Comparison of ENCODE assay signal across 10 cellular contexts in genomic region chr12:27549231-27549800, GRCh38. TPM values are rescaled to one million over a fixed set of nuclear protein-coding genes. Genes with fewer than 3 reads are reported as not detected.
DNase-seq lines count a peak whose midpoint lies in the region; ATAC-seq, FAIRE-seq and TF ChIP-seq lines count a peak whose summit lies in the region.
"Had no signal": no experiment of that assay in that cellular context is flagged by ENCODE, and none has a peak within 500 bp of the region (broad histone marks: within the 10 kb centered on the region; RNA-seq: fewer than 3 reads in every experiment).

No MANE protein-coding gene starts in this region.

- 11 to 19% (median 14%) methylated on average over 8 of the region's 8 CpGs for WGBS in ovary, 3 donors

- no peak for FAIRE-seq in H54 (lab: Jason Lieb, UNC)

- peaks cover 60% of the 10 kb centered on the region for H3K4me1 ChIP-seq in adipocyte (ENCODE audit: control insufficient read depth, insufficient read depth, low read length)
- peaks cover 0 to 92% of the 10 kb centered on the region in 2 donors for H3K4me1 ChIP-seq in right atrium auricular region
- H3K4me1 ChIP-seq in ovary (ENCODE audit: insufficient read depth): peaks cover 46% of the 10 kb centered on the region

- peak overlapping the region; percentile 80 to 89 for H3K27ac ChIP-seq in right atrium auricular region
- H3K27ac ChIP-seq in ovary: peak overlapping the region in 1 of 2 donors; percentile 84

- H3K27me3 ChIP-seq in adipocyte (replicated peaks; ENCODE audit: control insufficient read depth, insufficient read depth, low read length) (no peaks in the 10 kb centered on the region), right atrium auricular region (no peaks in the 10 kb centered on the region), ovary (no peaks in the 10 kb centered on the region)

- peaks cover 2 to 13% of the 10 kb centered on the region in 2 donors for H3K36me3 Mint-ChIP-seq in stimulated activated naive B cell treated with anti-CD40 and anti-IgM and Interleukin-4, amounts not matched to agents 10 μg/mL and 1 μg/mL and 100 μg/mL, for 72 hours
- H3K36me3 Mint-ChIP-seq: IgD-negative memory B cell had no signal

- no peaks in the 10 kb centered on the region for H3K36me3 ChIP-seq in adipocyte (ENCODE audit: control insufficient read depth, insufficient read depth, low read length, severe bottlenecking)
- H3K36me3 ChIP-seq in right atrium auricular region: no peaks in the 10 kb centered on the region
- no peaks in the 10 kb centered on the region for H3K36me3 ChIP-seq in ovary

- no peak for ATAC-seq in stimulated activated naive B cell treated with anti-CD40 and anti-IgM and Interleukin-4, amounts not matched to agents 10 μg/mL and 1 μg/mL and 100 μg/mL, for 72 hours (replicated peaks)
- no peak for ATAC-seq in HG03469 (IDR thresholded peaks at IDR 0.05; ENCODE audit: unreplicated experiment)

- no peak for TF ChIP-seq EP300 in ovary (IDR thresholded peaks at IDR 0.05)

- H3K9ac ChIP-seq in adipocyte (ENCODE audit: low read length): peak overlapping the region; percentile 74

- peak overlapping the region; percentile 28 for H3K27ac Mint-ChIP-seq in stimulated activated naive B cell treated with anti-CD40 and anti-IgM and Interleukin-4, amounts not matched to agents 10 μg/mL and 1 μg/mL and 100 μg/mL, for 72 hours
- H3K27ac Mint-ChIP-seq: activated CD4-positive, alpha-beta memory T cell treated with anti-CD3 and anti-CD28 coated beads for 36 hours; IgD-negative memory B cell had no signal

- H3K4me1 Mint-ChIP-seq in stimulated activated naive B cell treated with anti-CD40 and anti-IgM and Interleukin-4, amounts not matched to agents 10 μg/mL and 1 μg/mL and 100 μg/mL, for 72 hours: peaks cover 41 to 49% of the 10 kb centered on the region in 2 donors

- TF ChIP-seq CTCF in right atrium auricular region (IDR thresholded peaks at IDR 0.05) (no peak), ovary (IDR thresholded peaks at IDR 0.05) (no peak)

- no peak for TF ChIP-seq POLR2A in H54 (IDR thresholded peaks at IDR 0.05; ENCODE audit: low read depth, low read length)
- no peak for TF ChIP-seq POLR2A in ovary (IDR thresholded peaks at IDR 0.05)

- H3K4me3 Mint-ChIP-seq in stimulated activated naive B cell treated with anti-CD40 and anti-IgM and Interleukin-4, amounts not matched to agents 10 μg/mL and 1 μg/mL and 100 μg/mL, for 72 hours: peak overlapping the region; percentile 3 to 38
- H3K4me3 Mint-ChIP-seq: activated CD4-positive, alpha-beta memory T cell treated with anti-CD3 and anti-CD28 coated beads for 36 hours; IgD-negative memory B cell had no signal

- peak overlapping the region; percentile 70 for H3K4me3 ChIP-seq in adipocyte (ENCODE audit: low read length)
- peak overlapping the region in 1 of 2 donors; percentile 24 for H3K4me3 ChIP-seq in right atrium auricular region
- H3K4me3 ChIP-seq in ovary: no peak overlapping the region

- H3K27me3 Mint-ChIP-seq in stimulated activated naive B cell treated with anti-CD40 and anti-IgM and Interleukin-4, amounts not matched to agents 10 μg/mL and 1 μg/mL and 100 μg/mL, for 72 hours: no peaks in the 10 kb centered on the region

- DNase-seq in H54 (ENCODE audit: insufficient read length, low spot score): peak; percentile 28
- DNase-seq in adipocyte (ENCODE audit: low read depth): peak; percentile 77
- no peak for DNase-seq in right atrium auricular region (ENCODE audit: low spot score)
- DNase-seq in stimulated activated naive B cell treated with anti-CD40 and anti-IgM and Interleukin-4, amounts not matched to agents 10 μg/mL and 1 μg/mL and 100 μg/mL, for 72 hours: no peak
- no peak for DNase-seq in anterior cingulate cortex (lab: John Stamatoyannopoulos, UW)
- DNase-seq in ovary: no peak
- DNase-seq in effector CD8-positive, alpha-beta T cell (lab: John Stamatoyannopoulos, UW): no peak
- DNase-seq: activated CD4-positive, alpha-beta memory T cell treated with anti-CD3 and anti-CD28 coated beads for 36 hours had no signal

- intact Hi-C loops in ovary (cut with DNase I): no loop called here

- H3K9me3 ChIP-seq in adipocyte (ENCODE audit: control insufficient read depth, low read length) (no peaks in the 10 kb centered on the region), right atrium auricular region (no peaks in the 10 kb centered on the region), ovary (no peaks in the 10 kb centered on the region)

- peaks cover 0 to 3% of the 10 kb centered on the region in 2 donors for H3K9me3 Mint-ChIP-seq in stimulated activated naive B cell treated with anti-CD40 and anti-IgM and Interleukin-4, amounts not matched to agents 10 μg/mL and 1 μg/mL and 100 μg/mL, for 72 hours

RNA-seq across cellular contexts. Expression of gene PPFIBP1, which starts 25.3 kb away (rescaled TPM):
- total RNA-seq in right atrium auricular region (10 to 100 TPM; 65.2 to 66.0 TPM), ovary (100 to 1,000 TPM; 105 to 216 (median 162) TPM)
- 10 to 100 TPM; 61.3 to 93.9 TPM for polyA plus RNA-seq in ovary

Comparison
In these comparisons a context has a peak if more than half of its experiments do, and no peak if none do; other contexts are left out.
1. DNase-seq: peak in H54 (single experiment) and adipocyte (single experiment); none in right atrium auricular region (single experiment), stimulated activated naive B cell treated with anti-CD40 and anti-IgM and Interleukin-4, amounts not matched to agents 10 μg/mL and 1 μg/mL and 100 μg/mL, for 72 hours (single experiment), anterior cingulate cortex (0 of 58), ovary (0 of 5) and effector CD8-positive, alpha-beta T cell (single experiment).